In genomic region chr15:50886139-50886467, GRCh38 we compare ENCODE assay signal across 11 cellular contexts. TPM values are rescaled to one million over a fixed set of nuclear protein-coding genes. Genes with fewer than 3 reads are reported as not detected.
DNase-seq lines count a peak whose midpoint lies in the region; ATAC-seq, FAIRE-seq and TF ChIP-seq lines count a peak whose summit lies in the region.
"Had no signal": no experiment of that assay in that cellular context is flagged by ENCODE, and none has a peak within 500 bp of the region (broad histone marks: within the 10 kb centered on the region; RNA-seq: fewer than 3 reads in every experiment).

No MANE protein-coding gene starts in this region.

- peaks cover 0 to 13% (median 7%) of the 10 kb centered on the region in 5 donors for H3K9me3 Mint-ChIP-seq in CD8-positive, alpha-beta memory T cell

- TF ChIP-seq CTCF in KMS-11 (conservative IDR thresholded peaks at IDR 0.05; ENCODE audit: low read depth, low read length): peak; percentile 4; the same call in 1 of the 2 replicates
- no peak for TF ChIP-seq CTCF in K562 (IDR thresholded peaks at IDR 0.05 in 2 of 3, conservative IDR thresholded peaks at IDR 0.05 in 1 of 3; ENCODE audit: insufficient read depth in 2 of 3, low read depth in 1 of 3, low read length in 3 of 3)

- peak overlapping the region in 1 of 7 donors; percentile 46 for H3K4me3 Mint-ChIP-seq in CD8-positive, alpha-beta memory T cell

- POLR2A ChIA-PET in CD8-positive, alpha-beta memory T cell (lab: Charles Lee): no interaction called here
- POLR2A ChIA-PET in K562 (lab: Yijun Ruan, JAX): interaction anchor here (0.8 to 1.0 kb wide), 2 partner anchors 13 to 214 kb away, joined by 3 read pairs; no protein-coding TSS in a partner anchor

- in situ Hi-C loops in K562 (cut with MboI): no loop called here

- H3K9ac ChIP-seq in KMS-11 (no peak overlapping the region), K562 (ENCODE audit: insufficient read depth in 1 of 2, low read depth in 2 of 2, low read length in 2 of 2) (no peak overlapping the region), skeletal muscle satellite cell (ENCODE audit: low read depth, low read length) (no peak overlapping the region)

- peaks cover 11% of the 10 kb centered on the region for H3K4me1 ChIP-seq in CD8-positive, alpha-beta memory T cell (ENCODE audit: insufficient read depth, low read length)
- H3K4me1 ChIP-seq in KMS-11 (ENCODE audit: low read depth, poor library complexity, severe bottlenecking): peaks cover 20% of the 10 kb centered on the region
- H3K4me1 ChIP-seq in K562 (replicated peaks in 1 of 2; ENCODE audit: control insufficient read depth in 2 of 2, insufficient read depth in 2 of 2, low read length in 2 of 2): peaks cover 0 to 3% of the 10 kb centered on the region in 2 experiments; a peak in 1 of 5 replicates
- peaks cover 27% of the 10 kb centered on the region for H3K4me1 ChIP-seq in skeletal muscle satellite cell (ENCODE audit: control insufficient read depth, insufficient read depth, low read length)

- H3K79me2 ChIP-seq in KMS-11 (ENCODE audit: insufficient read depth, low read depth) (no peaks in the 10 kb centered on the region), K562 (ENCODE audit: control insufficient read depth, insufficient read depth, low read length) (no peaks in the 10 kb centered on the region)

- FAIRE-seq in K562 (lab: Jason Lieb, UNC): no peak
- FAIRE-seq: islet of Langerhans had no signal

- no peak for TF ChIP-seq EP300 in K562 (IDR thresholded peaks at IDR 0.05; ENCODE audit: low read length)

- TF ChIP-seq RAD21 in K562 (CRISPR knock-in tag; conservative IDR thresholded peaks at IDR 0.05 in 1 of 2, IDR thresholded peaks at IDR 0.05 in 1 of 2): no peak

- ATAC-seq in K562: no peak

- DNase-seq in CD8-positive, alpha-beta memory T cell: no peak
- DNase-seq in K562 (ENCODE audit: extremely low read depth in 1 of 4, low spot score in 3 of 4) (no peak), NCI-H510A treated with DMSO at 0.1 percent for 48 hours (lab: John Stamatoyannopoulos, UW) (no peak), HT-29 (ENCODE audit: low spot score) (no peak), activated gamma-delta T cell (lab: John Stamatoyannopoulos, UW) (no peak)

- peak overlapping the region in 5 of 8 donors; percentile 1 to 85 (median 62) for H3K27ac Mint-ChIP-seq in CD8-positive, alpha-beta memory T cell

- no peak for TF ChIP-seq POLR2A in K562 (conservative IDR thresholded peaks at IDR 0.05)

- H3K36me3 ChIP-seq in CD8-positive, alpha-beta memory T cell (ENCODE audit: insufficient read depth, low read length): no peaks in the 10 kb centered on the region
- no peaks in the 10 kb centered on the region for H3K36me3 ChIP-seq in KMS-11 (ENCODE audit: insufficient read depth)
- no peaks in the 10 kb centered on the region for H3K36me3 ChIP-seq in K562 (ENCODE audit: control insufficient read depth, insufficient read depth, low read length)
- H3K36me3 ChIP-seq in skeletal muscle satellite cell (ENCODE audit: insufficient read depth, low read length): no peaks in the 10 kb centered on the region
- H3K36me3 ChIP-seq: cardiac muscle cell had no signal

- no peak overlapping the region for H3K4me2 ChIP-seq in KMS-11
- H3K4me2 ChIP-seq in K562 (ENCODE audit: insufficient read depth, low read length): no peak overlapping the region
- H3K4me2 ChIP-seq in skeletal muscle satellite cell (ENCODE audit: low read length): peak overlapping the region; percentile 42

- H3K4me3 ChIP-seq in CD8-positive, alpha-beta memory T cell (ENCODE audit: low read length): no peak overlapping the region
- H3K4me3 ChIP-seq in KMS-11 (IDR thresholded peaks at IDR 0.05; ENCODE audit: insufficient read depth, low read depth, low read length) (no peak overlapping the region), K562 (no peak overlapping the region), skeletal muscle satellite cell (ENCODE audit: low read length) (no peak overlapping the region)
- H3K4me3 ChIP-seq: cardiac muscle cell had no signal

- peaks cover 5% of the 10 kb centered on the region for H3K9me3 ChIP-seq in CD8-positive, alpha-beta memory T cell (ENCODE audit: low read length)
- H3K9me3 ChIP-seq in K562 (replicated peaks; ENCODE audit: control insufficient read depth, insufficient read depth, low read depth, low read length): no peaks in the 10 kb centered on the region
- H3K9me3 ChIP-seq in skeletal muscle satellite cell (replicated peaks; ENCODE audit: low read length): no peaks in the 10 kb centered on the region

- no peaks in the 10 kb centered on the region for H3K9me1 ChIP-seq in K562 (ENCODE audit: control insufficient read depth, insufficient read depth, low read length)

- no peaks in the 10 kb centered on the region for H3K27me3 Mint-ChIP-seq in CD8-positive, alpha-beta memory T cell
- H3K27me3 Mint-ChIP-seq: activated CD4-positive, alpha-beta T cell treated with anti-CD3 and anti-CD28 coated beads, Interleukin-2, amount 10 ng/mL, durations not matched to agents 7 days and 5 days; CD4-positive, CD25-positive, alpha-beta regulatory T cell had no signal

- CTCF ChIA-PET in CD8-positive, alpha-beta memory T cell (lab: Charles Lee): interaction anchor here (1.7 to 5.1 kb wide), 4 partner anchors 8 to 23 kb away, joined by 4 to 32 read pairs (median 8); partner anchors contain the start of gene AP4E1
- CTCF ChIA-PET in K562 (lab: Yijun Ruan, JAX; ENCODE audit: low intra/inter-chr PET ratio): interaction anchor here (0.9 kb wide), 1 partner anchor 210 kb away, joined by 3 read pairs; no protein-coding TSS in a partner anchor

- no peak overlapping the region for H3K27ac ChIP-seq in CD8-positive, alpha-beta memory T cell (ENCODE audit: low read depth, low read length)
- no peak overlapping the region for H3K27ac ChIP-seq in KMS-11
- no peak overlapping the region for H3K27ac ChIP-seq in K562 (ENCODE audit: extremely low read depth, low read depth, low read length)
- H3K27ac ChIP-seq: cardiac muscle cell had no signal

- peaks cover 1 to 10% (median 8%) of the 10 kb centered on the region in 3 donors for H3K36me3 Mint-ChIP-seq in CD8-positive, alpha-beta memory T cell
- H3K36me3 Mint-ChIP-seq: CD4-positive, CD25-positive, alpha-beta regulatory T cell had no signal

- no peaks in the 10 kb centered on the region for H3K27me3 ChIP-seq in CD8-positive, alpha-beta memory T cell (ENCODE audit: insufficient read depth, low read length, poor library complexity, severe bottlenecking)
- H3K27me3 ChIP-seq in KMS-11 (ENCODE audit: insufficient read depth, low read depth): no peaks in the 10 kb centered on the region
- H3K27me3 ChIP-seq in K562 (ENCODE audit: control insufficient read depth in 2 of 2, insufficient read depth in 2 of 2, low read length in 2 of 2): no peaks in the 10 kb centered on the region
- H3K27me3 ChIP-seq in skeletal muscle satellite cell (ENCODE audit: control insufficient read depth, insufficient read depth, low read length): no peaks in the 10 kb centered on the region
- H3K27me3 ChIP-seq: cardiac muscle cell had no signal

- H4K20me1 ChIP-seq in KMS-11 (ENCODE audit: insufficient read depth) (no peaks in the 10 kb centered on the region), K562 (replicated peaks; ENCODE audit: control insufficient read depth, insufficient read depth, low read length) (no peaks in the 10 kb centered on the region)

- intact Hi-C loops in K562 (cut with micrococcal nuclease): loop anchor here (10.0 kb wide), 2 partner anchors 121 to 351 kb away; partner anchors contain the start of gene SPPL2A

- no TSS peak for BruUV-seq in K562 (replicated peaks; lab: Mats Ljungman, UMichigan)

- H3K4me1 Mint-ChIP-seq in CD8-positive, alpha-beta memory T cell: peaks cover 24 to 46% (median 30%) of the 10 kb centered on the region in 3 donors

- no peak overlapping the region for H2AFZ ChIP-seq in KMS-11 (ENCODE audit: low read depth)
- no peak overlapping the region for H2AFZ ChIP-seq in K562 (ENCODE audit: low read depth, low read length)

TF ChIP-seq in K562, 482 proteins besides CTCF, POLR2A, EP300 and RAD21 (continues in another document):
- no peak for TF ChIP-seq ZNF507 (tag; conservative IDR thresholded peaks at IDR 0.05)
- no peak for TF ChIP-seq ZEB2 (IDR thresholded peaks at IDR 0.05)
- no peak for TF ChIP-seq ZNF766 (CRISPR knock-in tag; conservative IDR thresholded peaks at IDR 0.05)

RNA-seq across cellular contexts. Expression of gene AP4E1, which starts 22.4 kb away (rescaled TPM):
- 10 to 100 TPM; 16.5 to 18.8 TPM for total RNA-seq in CD8-positive, alpha-beta memory T cell
- 5.8 TPM for polyA plus RNA-seq in CD8-positive, alpha-beta memory T cell
- total RNA-seq in K562 (2011; cell fraction: chromatin; rRNA removed; ENCODE audit: low replicate concordance): 7.9 and 26.9 TPM in 2 replicates
- total RNA-seq in K562 (2011; cell fraction: nucleolus; rRNA removed): 3.9 and 4.0 TPM in 2 replicates
- total RNA-seq in K562 (2011; cell fraction: nucleoplasm; rRNA removed): 9.6 and 11.8 TPM in 2 replicates
- total RNA-seq in K562 (2014; rRNA removed): 4.3 and 5.3 TPM in 2 replicates
- 11.5 and 12.6 TPM in 2 replicates for total RNA-seq in K562 (2014; rRNA removed; fragmentation: Illumina TruSeq; extraction: Trizol)
- total RNA-seq in K562 (2015; rRNA removed; fragmentation: Illumina TruSeq; extraction: Trizol): 8.9 and 10.2 TPM in 2 replicates
- total RNA-seq in K562 (2021): 9.2 and 9.3 TPM in 2 replicates
- polyA plus RNA-seq in K562 (2011; rRNA removed): 3.0 and 4.4 TPM in 2 replicates
- polyA plus RNA-seq in K562 (2011; cell fraction: cytosol; rRNA removed): 0.85 and 1.6 TPM in 2 replicates
- 1.4 and 2.2 TPM in 2 replicates for polyA plus RNA-seq in K562 (2011; cell fraction: nucleus; rRNA removed)
- polyA plus RNA-seq in K562 (2012): 4.2 and 4.4 TPM in 2 replicates
- polyA plus RNA-seq in K562 (2014; fragmentation: Illumina TruSeq; extraction: Trizol): 6.6 and 7.9 TPM in 2 replicates
- 1 to 10 TPM; 1.3 to 2.2 TPM for polyA plus RNA-seq in K562 (2014; fragmentation: Nextera tagmentation; extraction: Ambion mirVana)
- 3.7 and 4.5 TPM in 2 replicates for polyA plus RNA-seq in K562 (2014; rRNA removed)
- 8.4 and 9.4 TPM in 2 replicates for polyA minus RNA-seq in K562 (2011; rRNA and poly(A)+ RNA removed)
- polyA minus RNA-seq in K562 (2011; cell fraction: cytosol; rRNA and poly(A)+ RNA removed): 2.5 and 3.6 TPM in 2 replicates
- polyA minus RNA-seq in K562 (2011; cell fraction: nucleus; rRNA and poly(A)+ RNA removed): 3.5 and 5.8 TPM in 2 replicates
- 11.8 and 15.7 TPM in 2 replicates for total RNA-seq in skeletal muscle satellite cell (2012; rRNA removed)
- 4.0 and 4.4 TPM in 2 replicates for total RNA-seq in HT-29 (2014; rRNA removed; shearing (Covaris generic))
